1 cellular context compared by ENCODE assay signal in genomic region chr9:70455993-70456704, GRCh38.
TF ChIP-seq lines count a peak whose summit lies in the region.

No MANE protein-coding gene starts in this region.

TF ChIP-seq in H1, 55 proteins besides CTCF, POLR2A, EP300 and RAD21 (continued from another document):
- TF ChIP-seq, protein P1, sequence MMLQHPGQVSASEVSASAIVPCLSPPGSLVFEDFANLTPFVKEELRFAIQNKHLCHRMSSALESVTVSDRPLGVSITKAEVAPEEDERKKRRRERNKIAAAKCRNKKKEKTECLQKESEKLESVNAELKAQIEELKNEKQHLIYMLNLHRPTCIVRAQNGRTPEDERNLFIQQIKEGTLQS (IDR thresholded peaks at IDR 0.05; ENCODE audit: insufficient read depth, low read depth, low read length): no peak
- TF ChIP-seq CEBPB (IDR thresholded peaks at IDR 0.05; ENCODE audit: low read depth, low read length): no peak
- TF ChIP-seq NANOG (IDR thresholded peaks at IDR 0.05; ENCODE audit: insufficient read depth, low read depth, low read length, poor library complexity, severe bottlenecking): no peak
- TF ChIP-seq ASH2L (IDR thresholded peaks at IDR 0.05; ENCODE audit: low read length): no peak
- TF ChIP-seq CHD1 (IDR thresholded peaks at IDR 0.05; ENCODE audit: low read depth, low read length): no peak
- no peak for TF ChIP-seq CHD7 (IDR thresholded peaks at IDR 0.05; ENCODE audit: insufficient replicate concordance, low read length)
- TF ChIP-seq RXRA (IDR thresholded peaks at IDR 0.05; ENCODE audit: insufficient read depth, low read depth, low read length): no peak
- TF ChIP-seq MAFK (IDR thresholded peaks at IDR 0.05; ENCODE audit: low read depth, low read length): no peak
- no peak for TF ChIP-seq SIN3A (conservative IDR thresholded peaks at IDR 0.05 in 1 of 2, IDR thresholded peaks at IDR 0.05 in 1 of 2; ENCODE audit: low read depth in 1 of 2, low read length in 2 of 2)
TF ChIP-seq in H1: peak in this region for 0.
